Comparison of ENCODE assay signal across 9 cellular contexts in genomic region chr4:186587416-186588018, GRCh38. TPM values are rescaled to one million over a fixed set of nuclear protein-coding genes. Genes with fewer than 3 reads are reported as not detected.
DNase-seq lines count a peak whose midpoint lies in the region; ATAC-seq, FAIRE-seq and TF ChIP-seq lines count a peak whose summit lies in the region.
"Had no signal": no experiment of that assay in that cellular context is flagged by ENCODE, and none has a peak within 500 bp of the region (broad histone marks: within the 10 kb centered on the region; RNA-seq: fewer than 3 reads in every experiment).

No MANE protein-coding gene starts in this region.

- no peak overlapping the region for H3K27ac Mint-ChIP-seq in CD8-positive, alpha-beta memory T cell
- H3K27ac Mint-ChIP-seq in MCF 10A (ENCODE audit: low read depth, unreplicated experiment): no peak overlapping the region
- H3K27ac Mint-ChIP-seq: activated naive CD4-positive, alpha-beta T cell treated with anti-CD3 and anti-CD28 coated beads, Interleukin-2, amount 50 U/mL, for 72 hours had no signal

- no TSS peak for BruUV-seq in MCF 10A (replicated peaks; lab: Mats Ljungman, UMichigan)

- intact Hi-C loops in MCF 10A (cut with micrococcal nuclease): loop anchor here (1.0 kb wide), 2 partner anchors 114 to 290 kb away; no protein-coding TSS in a partner anchor

- no peaks in the 10 kb centered on the region for H3K36me3 ChIP-seq in CD8-positive, alpha-beta memory T cell (ENCODE audit: insufficient read depth, low read length)
- H3K36me3 ChIP-seq in keratinocyte (ENCODE audit: control insufficient read depth in 2 of 2, extremely low read depth in 1 of 2, insufficient read depth in 2 of 2, low read length in 2 of 2): peaks cover 31 to 45% of the 10 kb centered on the region in 2 experiments

- H3K9me1 ChIP-seq in keratinocyte (ENCODE audit: control insufficient read depth, extremely low read depth, insufficient read depth, low read length): no peaks in the 10 kb centered on the region

- no peaks in the 10 kb centered on the region for H3K36me3 Mint-ChIP-seq in CD8-positive, alpha-beta memory T cell
- peaks cover 70% of the 10 kb centered on the region for H3K36me3 Mint-ChIP-seq in MCF 10A (ENCODE audit: insufficient read depth, unreplicated experiment)
- H3K36me3 Mint-ChIP-seq: activated naive CD4-positive, alpha-beta T cell treated with anti-CD3 and anti-CD28 coated beads, Interleukin-2, amount 50 U/mL, for 72 hours had no signal

- DNase-seq in CD8-positive, alpha-beta memory T cell: peak; percentile 27 to 61 (median 43)
- peak; percentile 69 for DNase-seq in MCF 10A (ENCODE audit: unreplicated experiment)
- no peak for DNase-seq in keratinocyte (ENCODE audit: low read depth, low spot score)
- DNase-seq in stimulated activated CD4-positive, alpha-beta T cell treated with anti-CD3 and anti-CD28 coated beads, Interleukin-2, amount 100 ng/mL, for 48 hours: peak; percentile 62 to 63

- TF ChIP-seq CTCF in MCF 10A (IDR thresholded peaks at IDR 0.05; ENCODE audit: unreplicated experiment) (peak; percentile 73), keratinocyte (optimal IDR thresholded peaks at IDR 0.05 in 1 of 3, IDR thresholded peaks at IDR 0.05 in 1 of 3, conservative IDR thresholded peaks at IDR 0.05 in 1 of 3; ENCODE audit: extremely low read depth in 1 of 3, insufficient read depth in 2 of 3, low read length in 3 of 3) (peak; percentile 60 to 75 (median 72))

- H3K4me1 Mint-ChIP-seq in CD8-positive, alpha-beta memory T cell: no peaks in the 10 kb centered on the region
- H3K4me1 Mint-ChIP-seq in MCF 10A (ENCODE audit: insufficient read depth, unreplicated experiment): no peaks in the 10 kb centered on the region

- H3K4me3 ChIP-seq in CD8-positive, alpha-beta memory T cell (ENCODE audit: low read length): no peak overlapping the region
- H3K4me3 ChIP-seq in keratinocyte (ENCODE audit: control insufficient read depth in 2 of 3, extremely low read depth in 1 of 3, insufficient read depth in 2 of 3, low read depth in 1 of 3, low read length in 3 of 3): no peak overlapping the region

- peaks cover 0 to 4% of the 10 kb centered on the region in 2 donors for H3K27me3 Mint-ChIP-seq in CD8-positive, alpha-beta memory T cell
- no peaks in the 10 kb centered on the region for H3K27me3 Mint-ChIP-seq in MCF 10A (ENCODE audit: insufficient read depth, unreplicated experiment)

- peaks cover 44% of the 10 kb centered on the region for H3K79me2 ChIP-seq in keratinocyte (ENCODE audit: control insufficient read depth, insufficient read depth, low read length)

- CTCF ChIA-PET in CD8-positive, alpha-beta memory T cell (lab: Charles Lee): interaction anchor here (0.7 to 1.6 kb wide), 7 partner anchors 8 to 946 kb away, joined by 3 to 10 read pairs (median 5); partner anchors contain the start of gene TLR3
- CTCF ChIA-PET in MCF 10A (lab: Yijun Ruan, JAX): interaction anchor here (0.6 to 12.6 kb wide), 40 partner anchors 8 to 1899 kb away, joined by 3 to 204 read pairs (median 4); no protein-coding TSS in a partner anchor

- H3K27me3 ChIP-seq in CD8-positive, alpha-beta memory T cell (ENCODE audit: insufficient read depth, low read length, poor library complexity, severe bottlenecking): no peaks in the 10 kb centered on the region
- H3K27me3 ChIP-seq in keratinocyte (ENCODE audit: control insufficient read depth, extremely low read depth, insufficient read depth, low read length): no peaks in the 10 kb centered on the region

- peaks cover 0 to 2% (median 2%) of the 10 kb centered on the region in 5 donors for H3K9me3 Mint-ChIP-seq in CD8-positive, alpha-beta memory T cell
- H3K9me3 Mint-ChIP-seq in MCF 10A (ENCODE audit: unreplicated experiment): no peaks in the 10 kb centered on the region

- FAIRE-seq in TTC549 (lab: Jason Lieb, UNC) (peak; percentile 67), keratinocyte (lab: Jason Lieb, UNC) (no peak)

- H3K27ac ChIP-seq in CD8-positive, alpha-beta memory T cell (ENCODE audit: low read depth, low read length): no peak overlapping the region
- H3K27ac ChIP-seq in keratinocyte (ENCODE audit: control insufficient read depth, insufficient read depth, low read length): no peak overlapping the region

- H3K9me3 ChIP-seq in CD8-positive, alpha-beta memory T cell (ENCODE audit: low read length): no peaks in the 10 kb centered on the region
- H3K9me3 ChIP-seq in keratinocyte (ENCODE audit: control insufficient read depth, low read depth, low read length): no peaks in the 10 kb centered on the region

- POLR2A ChIA-PET in CD8-positive, alpha-beta memory T cell (lab: Charles Lee): no interaction called here
- POLR2A ChIA-PET in MCF 10A (lab: Yijun Ruan, JAX): interaction anchor here (0.7 to 1.7 kb wide), 3 partner anchors 116 to 584 kb away, joined by 3 to 7 read pairs (median 3); no protein-coding TSS in a partner anchor

- H3K4me3 Mint-ChIP-seq in CD8-positive, alpha-beta memory T cell: no peak overlapping the region
- H3K4me3 Mint-ChIP-seq in MCF 10A (ENCODE audit: unreplicated experiment): no peak overlapping the region

- H3K4me2 ChIP-seq in keratinocyte (ENCODE audit: control insufficient read depth, extremely low read depth, insufficient read depth, low read depth, low read length): no peak overlapping the region

- ATAC-seq in GM18907 (IDR thresholded peaks at IDR 0.05; ENCODE audit: unreplicated experiment) (peak; percentile 71), HG03571 (IDR thresholded peaks at IDR 0.05; ENCODE audit: unreplicated experiment) (peak; percentile 81), HG02973 (IDR thresholded peaks at IDR 0.05; ENCODE audit: unreplicated experiment) (no peak)
- ATAC-seq: activated naive CD4-positive, alpha-beta T cell treated with anti-CD3 and anti-CD28 coated beads, Interleukin-2, amount 50 U/mL, for 72 hours had no signal

- H2AFZ ChIP-seq in keratinocyte (ENCODE audit: control insufficient read depth, low read length): no peak overlapping the region

- H3K4me1 ChIP-seq in CD8-positive, alpha-beta memory T cell (ENCODE audit: insufficient read depth, low read length): no peaks in the 10 kb centered on the region
- no peaks in the 10 kb centered on the region for H3K4me1 ChIP-seq in keratinocyte (ENCODE audit: control insufficient read depth, extremely low read depth, insufficient read depth, low read length)

- no peak overlapping the region for H3K9ac ChIP-seq in keratinocyte (ENCODE audit: control insufficient read depth, extremely low read depth, insufficient read depth, low read length)

- peaks cover 15% of the 10 kb centered on the region for H4K20me1 ChIP-seq in keratinocyte (ENCODE audit: control insufficient read depth, extremely low read depth, insufficient read depth, low read length)

- dilution Hi-C loops in keratinocyte (cut with MboI; ENCODE audit: extremely low pct_ligation_motif_present, low sequenced_read_pairs): no loop called here

RNA-seq across cellular contexts. Expression of gene MTNR1A, which starts 32.1 kb away (rescaled TPM):
- not detected for total RNA-seq in CD8-positive, alpha-beta memory T cell
- not detected for polyA plus RNA-seq in CD8-positive, alpha-beta memory T cell
- 0.25 TPM in 1 of 2 replicates, not detected in the other for total RNA-seq in MCF 10A (2022)
- polyA plus RNA-seq in keratinocyte: 0.06 to 0.12 TPM in 2 of 3 replicates, not detected in the other
- polyA plus RNA-seq in keratinocyte (2011; ENCODE audit: low read depth): not detected
- polyA plus RNA-seq in keratinocyte (2011; cell fraction: cytosol; rRNA removed): not detected in 2 replicates
- 0.38 and 0.65 TPM in 2 replicates for polyA plus RNA-seq in keratinocyte (2011; cell fraction: nucleus; rRNA removed)
- not detected in 2 replicates for polyA plus RNA-seq in keratinocyte (2012; ENCODE audit: low replicate concordance)
- 0.16 to 0.82 TPM (median 0.36 TPM) in 3 replicates for polyA minus RNA-seq in keratinocyte
- not detected for polyA minus RNA-seq in keratinocyte (2011; cell fraction: cytosol; rRNA and poly(A)+ RNA removed)
- 2.6 and 6.1 TPM in 2 replicates for polyA minus RNA-seq in keratinocyte (2011; cell fraction: nucleus; rRNA and poly(A)+ RNA removed)
- total RNA-seq: activated naive CD4-positive, alpha-beta T cell treated with anti-CD3 and anti-CD28 coated beads, Interleukin-2, amount 50 U/mL, for 72 hours had no signal
